ENCODE assay signal across 9 cellular contexts in genomic region chr16:2471016-2471652, GRCh38. TPM values are rescaled to one million over a fixed set of nuclear protein-coding genes. Genes with fewer than 3 reads are reported as not detected.
DNase-seq lines count a peak whose midpoint lies in the region; ATAC-seq, FAIRE-seq and TF ChIP-seq lines count a peak whose summit lies in the region.
"Had no signal": no experiment of that assay in that cellular context is flagged by ENCODE, and none has a peak within 500 bp of the region (broad histone marks: within the 10 kb centered on the region; RNA-seq: fewer than 3 reads in every experiment).

TSS of gene NTN3 (plus strand) at chr16:2471297. CDS start at chr16:2471702, 405 bp downstream.

- no peak for TF ChIP-seq POLR2A in GM18505 (IDR thresholded peaks at IDR 0.05; ENCODE audit: borderline replicate concordance, extremely low read depth, insufficient read depth, insufficient read length)

- WGBS in heart right ventricle, 2 donors: 1% methylated on average over 35 to 59 of the region's 59 CpGs
- no CpG with 5 or more reads among the region's 59 CpGs for WGBS in iPS DF 6.9 (ENCODE audit: insufficient coverage, insufficient read length)

- DNase-seq in heart right ventricle (no peak), Right ventricle myocardium superior (no peak), RWPE2 (ENCODE audit: low spot score) (no peak), iPS DF 6.9 (ENCODE audit: low read depth, low spot score) (no peak), urothelium cell line (ENCODE audit: low spot score) (peak; percentile 64)
- DNase-seq: SIG-M5 had no signal

- no peak for FAIRE-seq in urothelium cell line (lab: Jason Lieb, UNC)

- H3K4me3 ChIP-seq in heart right ventricle (peak within 1 kb of the TSS in 8 of 10 donors; percentile 2 to 39 (median 26)), RWPE2 (ENCODE audit: severe bottlenecking) (peak within 1 kb of the TSS; percentile 7), iPS DF 6.9 (ENCODE audit: low read length) (peak within 1 kb of the TSS; percentile 24; the same call in 1 of the 2 replicates)

- H3K36me3 ChIP-seq in heart right ventricle (no peaks in the 10 kb centered on the region), RWPE2 (ENCODE audit: low read depth) (no peaks in the 10 kb centered on the region), iPS DF 6.9 (ENCODE audit: control insufficient read depth, insufficient read depth, low read length) (no peaks in the 10 kb centered on the region)

- H3K9me3 ChIP-seq in heart right ventricle (no peaks in the 10 kb centered on the region), RWPE2 (ENCODE audit: severe bottlenecking) (no peaks in the 10 kb centered on the region), iPS DF 6.9 (ENCODE audit: control insufficient read depth, insufficient read depth, low read length) (no peaks in the 10 kb centered on the region)

- TF ChIP-seq CTCF in heart right ventricle (IDR thresholded peaks at IDR 0.05): no peak
- no peak for TF ChIP-seq CTCF in RWPE2 (IDR thresholded peaks at IDR 0.05; ENCODE audit: poor library complexity, severe bottlenecking)

- no peak for ATAC-seq in heart right ventricle
- no peak for ATAC-seq in Right ventricle myocardium superior (ENCODE audit: poor library complexity)
- ATAC-seq in RWPE2 (ENCODE audit: low read depth): peak; percentile 1; the same call in 2 of the 3 replicates
- no peak for ATAC-seq in HG02759 (IDR thresholded peaks at IDR 0.05; ENCODE audit: unreplicated experiment)
- ATAC-seq in GM18873 (IDR thresholded peaks at IDR 0.05; ENCODE audit: low FRiP score, unreplicated experiment): no peak
- ATAC-seq in GM18505 (IDR thresholded peaks at IDR 0.05; ENCODE audit: unreplicated experiment): no peak

- intact Hi-C loops in heart right ventricle (cut with DNase I) (no loop called here), Right ventricle myocardium superior (cut with DNase I) (no loop called here)

- H3K4me1 ChIP-seq in heart right ventricle (peaks cover 27 to 70% (median 61%) of the 10 kb centered on the region in 9 donors), RWPE2 (ENCODE audit: insufficient read depth, poor library complexity, severe bottlenecking) (no peaks in the 10 kb centered on the region), iPS DF 6.9 (ENCODE audit: control insufficient read depth, insufficient read depth, low read length) (peaks cover 23% of the 10 kb centered on the region)

- H3K27me3 ChIP-seq in heart right ventricle (peaks cover 11 to 67% (median 42%) of the 10 kb centered on the region in 7 donors), RWPE2 (ENCODE audit: insufficient read depth, poor library complexity, severe bottlenecking) (peaks cover 6% of the 10 kb centered on the region), iPS DF 6.9 (ENCODE audit: control insufficient read depth, insufficient read depth, low read length) (peaks cover 17% of the 10 kb centered on the region)

- H3K27ac ChIP-seq in heart right ventricle: no peak within 1 kb of the TSS
- no peak within 1 kb of the TSS for H3K27ac ChIP-seq in RWPE2 (ENCODE audit: poor library complexity, severe bottlenecking)
- no peak within 1 kb of the TSS for H3K27ac ChIP-seq in iPS DF 6.9 (ENCODE audit: low read length)

RNA-seq across cellular contexts. Expression of gene NTN3, which starts in this region (rescaled TPM):
- total RNA-seq in heart right ventricle (under 1 TPM in 3 of 10 donors, not detected in 7; 0.12 to 0.18 (median 0.17) TPM), Right ventricle myocardium superior (0.19 TPM)
- polyA plus RNA-seq in heart right ventricle: not detected
